39 cellular contexts compared by ENCODE assay signal in the genomic region with DNA sequence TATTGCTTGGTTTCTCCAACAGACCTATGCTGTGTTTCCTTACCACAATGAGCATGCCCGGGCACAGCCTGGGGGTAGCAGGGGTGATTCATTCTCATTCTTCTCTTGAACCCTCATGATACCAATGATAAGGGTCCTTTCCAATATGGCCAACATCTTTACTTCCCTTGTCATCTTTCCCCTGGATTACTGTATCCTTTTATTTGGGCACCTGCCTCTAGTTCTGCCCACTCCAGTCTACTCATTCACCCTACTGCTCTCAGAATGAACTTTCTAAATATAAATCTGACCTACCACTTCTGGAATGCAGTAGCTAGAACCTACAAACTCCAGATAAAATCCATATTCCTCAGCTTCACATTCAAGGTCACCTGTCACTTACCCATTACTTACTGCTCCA. TPM values are rescaled to one million over a fixed set of nuclear protein-coding genes. Genes with fewer than 3 reads are reported as not detected.
"Had no signal": no experiment of that assay in that cellular context is flagged by ENCODE, and none has a peak within 500 bp of the region (broad histone marks: within the 10 kb centered on the region; RNA-seq: fewer than 3 reads in every experiment).

No MANE protein-coding gene starts in this region.

- H3K27ac ChIP-seq: esophagus muscularis mucosa, heart right ventricle, pancreas, psoas muscle, right atrium auricular region, stomach, thyroid gland, upper lobe of left lung, WERI-Rb-1 had no signal

- H3K36me3 Mint-ChIP-seq: activated naive CD8-positive, alpha-beta T cell; brain; naive thymus-derived CD4-positive, alpha-beta T cell; stimulated activated memory B cell treated with anti-CD40 and anti-IgM and Interleukin-4, amounts not matched to agents 10 μg/mL and 1 μg/mL and 100 μg/mL, for 72 hours had no signal

- H3K4me2 ChIP-seq: smooth muscle cell had no signal

- H3K4me3 ChIP-seq: esophagus muscularis mucosa, heart right ventricle, pancreas, psoas muscle, right atrium auricular region, smooth muscle cell, stomach, thyroid gland, upper lobe of left lung had no signal

- DNase-seq: activated CD4-positive, alpha-beta T cell treated with anti-CD3 and anti-CD28 coated beads for 48 hours; activated CD4-positive, alpha-beta T cell treated with anti-CD3 and anti-CD28 coated beads, Interleukin-2, amount 50 U/mL, for 48 hours; activated CD8-positive, alpha-beta memory T cell treated with anti-CD3 and anti-CD28 coated beads for 24 hours; activated effector memory CD4-positive, alpha-beta T cell treated with Interleukin-2 at 50 U/mL for 16 hours; activated naive CD4-positive, alpha-beta T cell treated with Interleukin-2 at 50 U/mL for 16 hours; aorta; caudate nucleus; cortex of kidney; foreskin melanocyte; heart right ventricle; kidney glomerular epithelial cell; left ventricle myocardium superior; midbrain; naive thymus-derived CD4-positive, alpha-beta T cell; nucleus accumbens; pancreas; psoas muscle; stimulated activated CD4-positive, alpha-beta T cell treated with anti-CD3 and anti-CD28 coated beads, Interleukin-1b, Interleukin-23, amount 100 ng/mL, for 48 hours; stimulated activated CD4-positive, alpha-beta T cell treated with anti-CD3 and anti-CD28 coated beads, Interleukin-4, amount 100 ng/mL, for 4 hours; stimulated activated CD8-positive, alpha-beta memory T cell treated with anti-CD3 and anti-CD28 coated beads, Interleukin-4, amount 100 ng/mL, for 48 hours; stomach; T1000; thyroid gland; upper lobe of left lung; WERI-Rb-1 had no signal

- H3K9me3 ChIP-seq: esophagus muscularis mucosa, heart right ventricle, pancreas, psoas muscle, stomach, thyroid gland, upper lobe of left lung had no signal

- H3K27me3 ChIP-seq: pancreas, right atrium auricular region, stomach, thyroid gland, upper lobe of left lung had no signal

- H3K9me3 Mint-ChIP-seq: neural crest cell; stimulated activated memory B cell treated with anti-CD40 and anti-IgM and Interleukin-4, amounts not matched to agents 10 μg/mL and 1 μg/mL and 100 μg/mL, for 72 hours; T-helper 1 cell treated with Interleukin-12 subunit alpha and Interleukin-12 subunit beta and Interleukin-4 antibody, amounts not matched to agents 30 μg/mL and 1 μg/mL, for 36 hours had no signal

- H3K4me1 ChIP-seq: esophagus muscularis mucosa, heart right ventricle, pancreas, psoas muscle, right atrium auricular region, stomach, thyroid gland, upper lobe of left lung had no signal

- H3K27ac Mint-ChIP-seq: activated naive CD8-positive, alpha-beta T cell; naive thymus-derived CD4-positive, alpha-beta T cell; stimulated activated memory B cell treated with anti-CD40 and anti-IgM and Interleukin-4, amounts not matched to agents 10 μg/mL and 1 μg/mL and 100 μg/mL, for 72 hours; T-helper 1 cell treated with Interleukin-12 subunit alpha and Interleukin-12 subunit beta and Interleukin-4 antibody, amounts not matched to agents 30 μg/mL and 1 μg/mL, for 36 hours had no signal

- H3K4me3 Mint-ChIP-seq: activated naive CD8-positive, alpha-beta T cell; brain; naive thymus-derived CD4-positive, alpha-beta T cell; neural crest cell; stimulated activated memory B cell treated with anti-CD40 and anti-IgM and Interleukin-4, amounts not matched to agents 10 μg/mL and 1 μg/mL and 100 μg/mL, for 72 hours; T-helper 1 cell treated with Interleukin-12 subunit alpha and Interleukin-12 subunit beta and Interleukin-4 antibody, amounts not matched to agents 30 μg/mL and 1 μg/mL, for 36 hours had no signal

- ATAC-seq: activated CD4-positive, CD25-positive, alpha-beta regulatory T cell treated with anti-CD3 and anti-CD28 coated beads, Interleukin-2, amount 50 U/mL, for 24 hours; heart right ventricle; left ventricle myocardium superior; naive thymus-derived CD4-positive, alpha-beta T cell; psoas muscle; stimulated activated memory B cell treated with anti-CD40 and anti-IgM and Interleukin-4, amounts not matched to agents 10 μg/mL and 1 μg/mL and 100 μg/mL, for 72 hours had no signal

- FAIRE-seq: endothelial cell of umbilical vein, pancreas had no signal

- H3K36me3 ChIP-seq: esophagus muscularis mucosa, heart right ventricle, pancreas, right atrium auricular region, stomach, thyroid gland, upper lobe of left lung, WERI-Rb-1 had no signal

- H3K4me1 Mint-ChIP-seq: naive thymus-derived CD4-positive, alpha-beta T cell; neural crest cell; stimulated activated memory B cell treated with anti-CD40 and anti-IgM and Interleukin-4, amounts not matched to agents 10 μg/mL and 1 μg/mL and 100 μg/mL, for 72 hours had no signal

RNA-seq across cellular contexts. Expression of a gene that starts 26.4 kb away (rescaled TPM):
- total RNA-seq: chondrocyte; endothelial cell of umbilical vein; esophagus muscularis mucosa; glomerular endothelial cell; heart right ventricle; left ventricle myocardium superior; lung microvascular endothelial cell; naive thymus-derived CD4-positive, alpha-beta T cell; neural crest cell; psoas muscle; right atrium auricular region; smooth muscle cell; thyroid gland had no signal
- polyA plus RNA-seq: adipose tissue; aorta; endothelial cell of umbilical vein; heart right ventricle; naive thymus-derived CD4-positive, alpha-beta T cell; psoas muscle; smooth muscle cell had no signal
